Comparison of ENCODE assay signal across 19 cellular contexts in the genomic region with DNA sequence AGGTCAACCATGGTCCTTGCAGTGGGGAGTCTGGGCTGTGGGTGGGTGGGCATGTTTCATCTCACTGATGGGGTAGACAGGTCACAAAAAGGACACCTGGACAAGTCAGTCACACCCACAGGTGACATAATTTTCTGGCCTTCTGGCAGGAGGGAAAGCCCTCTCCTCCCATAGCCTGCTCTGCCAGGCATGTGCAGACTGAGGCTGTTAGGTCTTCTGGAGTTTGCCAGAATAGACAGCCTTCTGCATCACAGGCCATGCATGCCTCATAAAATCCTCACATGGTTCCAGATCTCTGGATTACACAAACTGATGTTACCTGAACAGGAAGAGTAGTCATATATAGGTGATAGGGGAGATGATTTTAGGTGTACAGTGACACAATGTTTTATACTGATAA. TPM values are rescaled to one million over a fixed set of nuclear protein-coding genes. Genes with fewer than 3 reads are reported as not detected.
DNase-seq lines count a peak whose midpoint lies in the region; ATAC-seq, FAIRE-seq and TF ChIP-seq lines count a peak whose summit lies in the region.
"Had no signal": no experiment of that assay in that cellular context is flagged by ENCODE, and none has a peak within 500 bp of the region (broad histone marks: within the 10 kb centered on the region; RNA-seq: fewer than 3 reads in every experiment).

No MANE protein-coding gene starts in this region.

- H3K36me3 ChIP-seq in HCT116 (ENCODE audit: control insufficient read depth in 1 of 2, insufficient read depth in 2 of 2, low read length in 2 of 2) (no peaks in the 10 kb centered on the region), gastroesophageal sphincter (no peaks in the 10 kb centered on the region)
- H3K36me3 ChIP-seq: SJCRH30 had no signal

- TF ChIP-seq EP300 in gastroesophageal sphincter (IDR thresholded peaks at IDR 0.05): no peak

- peak overlapping the region; percentile 84 for H3K4me2 ChIP-seq in HCT116 (ENCODE audit: low read length)
- H3K4me2 ChIP-seq: GM23338 had no signal

- intact Hi-C loops in HCT116 (cut with micrococcal nuclease): no loop called here

- H3K4me1 ChIP-seq in HCT116 (ENCODE audit: control insufficient read depth in 1 of 2, insufficient read depth in 2 of 2, low read length in 2 of 2) (peaks cover 85 to 90% of the 10 kb centered on the region in 2 experiments), gastroesophageal sphincter (peaks cover 7 to 70% (median 45%) of the 10 kb centered on the region in 3 donors)

- H3K4me3 Mint-ChIP-seq in stimulated activated effector memory CD8-positive, alpha-beta T cell treated with anti-CD3 and anti-CD28 coated beads, Interleukin-12 subunit alpha, Interleukin-12 subunit beta, amount 100 ng/mL, for 72 hours: no peak overlapping the region
- H3K4me3 Mint-ChIP-seq: activated CD4-positive, alpha-beta T cell treated with anti-CD3 and anti-CD28 coated beads for 36 hours; B cell; dendritic cell treated with granulocyte-macrophage colony-stimulating factor and Interleukin-4, amounts not matched to agents 40 ng/mL and 50 ng/mL, for 4 days; GM23338; stimulated activated naive CD8-positive, alpha-beta T cell treated with anti-CD3 and anti-CD28 coated beads, Interleukin-15, Interleukin-2, amounts not matched to agents 100 ng/mL and 50 ng/mL, for 24 hours had no signal

- peak overlapping the region; percentile 89 for H3K27ac ChIP-seq in HCT116 (ENCODE audit: low read depth, low read length)
- peak overlapping the region in 3 of 4 donors; percentile 31 to 58 (median 34) for H3K27ac ChIP-seq in gastroesophageal sphincter
- H3K27ac ChIP-seq: SJCRH30 had no signal

- TF ChIP-seq CTCF in HCT116 (IDR thresholded peaks at IDR 0.05 in 2 of 3, conservative IDR thresholded peaks at IDR 0.05 in 1 of 3; ENCODE audit: borderline replicate concordance in 1 of 3, insufficient read depth in 1 of 3, low read depth in 2 of 3, low read length in 2 of 3) (no peak), gastroesophageal sphincter (IDR thresholded peaks at IDR 0.05) (no peak)

- POLR2A ChIA-PET in HCT116 (lab: Charles Lee): no interaction called here

- FAIRE-seq in frontal cortex (lab: Jason Lieb, UNC): no peak

- H3K9me2 ChIP-seq in HCT116 (ENCODE audit: insufficient read depth): no peaks in the 10 kb centered on the region

- H3K27me3 ChIP-seq in HCT116 (ENCODE audit: insufficient read depth, low read length) (no peaks in the 10 kb centered on the region), gastroesophageal sphincter (no peaks in the 10 kb centered on the region)
- H3K27me3 ChIP-seq: SJCRH30 had no signal

- no peak for TF ChIP-seq RAD21 in HCT116 (IDR thresholded peaks at IDR 0.05; ENCODE audit: low read depth)

- peak overlapping the region in 1 of 2 experiments; percentile 34; a peak in 1 of 4 replicates for H3K4me3 ChIP-seq in HCT116 (replicated peaks in 1 of 2; ENCODE audit: low read depth in 1 of 2, low read length in 2 of 2)
- no peak overlapping the region for H3K4me3 ChIP-seq in gastroesophageal sphincter
- H3K4me3 ChIP-seq: GM23338, SJCRH30 had no signal

- peaks cover 70% of the 10 kb centered on the region for H3K4me1 Mint-ChIP-seq in stimulated activated effector memory CD8-positive, alpha-beta T cell treated with anti-CD3 and anti-CD28 coated beads, Interleukin-12 subunit alpha, Interleukin-12 subunit beta, amount 100 ng/mL, for 72 hours
- H3K4me1 Mint-ChIP-seq: B cell had no signal

- H3K79me2 ChIP-seq in HCT116 (ENCODE audit: insufficient read depth, low read length): peaks cover 25% of the 10 kb centered on the region

- TF ChIP-seq POLR2A in HCT116 (IDR thresholded peaks at IDR 0.05; ENCODE audit: borderline replicate concordance, extremely low read depth, insufficient read depth, insufficient read length) (no peak), gastroesophageal sphincter (IDR thresholded peaks at IDR 0.05) (no peak)

- H3K36me3 Mint-ChIP-seq in stimulated activated effector memory CD8-positive, alpha-beta T cell treated with anti-CD3 and anti-CD28 coated beads, Interleukin-12 subunit alpha, Interleukin-12 subunit beta, amount 100 ng/mL, for 72 hours: no peaks in the 10 kb centered on the region

- RAD21 ChIA-PET in HCT116 (lab: Charles Lee; ENCODE audit: low non-redundant PET in 1 of 2, low total read pairs in 2 of 2, uncharacterized antibody in 2 of 2, unreplicated experiment in 2 of 2): no interaction called here

- H3K9me3 ChIP-seq in HCT116 (ENCODE audit: control insufficient read depth in 1 of 2, insufficient read depth in 1 of 2, low read depth in 1 of 2, low read length in 2 of 2) (no peaks in the 10 kb centered on the region), gastroesophageal sphincter (peaks cover 0 to 9% (median 0%) of the 10 kb centered on the region in 3 donors)

- H3K9ac ChIP-seq in HCT116 (ENCODE audit: low read length): peak overlapping the region; percentile 31

- CTCF ChIA-PET in HCT116 (lab: Charles Lee): no interaction called here

- no peak overlapping the region for H2AFZ ChIP-seq in HCT116 (ENCODE audit: low read depth, low read length, poor library complexity, severe bottlenecking)
- H2AFZ ChIP-seq: GM23338 had no signal

- H4K20me1 ChIP-seq in HCT116 (ENCODE audit: insufficient read depth): no peaks in the 10 kb centered on the region

- no peak for ATAC-seq in HCT116
- ATAC-seq in gastroesophageal sphincter: no peak
- ATAC-seq in stimulated activated effector memory CD8-positive, alpha-beta T cell treated with anti-CD3 and anti-CD28 coated beads, Interleukin-12 subunit alpha, Interleukin-12 subunit beta, amount 100 ng/mL, for 72 hours: no peak
- ATAC-seq: activated CD4-positive, alpha-beta T cell treated with anti-CD3 and anti-CD28 coated beads for 36 hours had no signal

- peak overlapping the region; percentile 58 for H3K27ac Mint-ChIP-seq in stimulated activated effector memory CD8-positive, alpha-beta T cell treated with anti-CD3 and anti-CD28 coated beads, Interleukin-12 subunit alpha, Interleukin-12 subunit beta, amount 100 ng/mL, for 72 hours
- H3K27ac Mint-ChIP-seq: B cell; GM23338; stimulated activated naive CD8-positive, alpha-beta T cell treated with anti-CD3 and anti-CD28 coated beads, Interleukin-15, Interleukin-2, amounts not matched to agents 100 ng/mL and 50 ng/mL, for 24 hours had no signal

- BruUV-seq in HCT116 (replicated peaks; lab: Mats Ljungman, UMichigan): no TSS peak

- H3K9me3 Mint-ChIP-seq in stimulated activated effector memory CD8-positive, alpha-beta T cell treated with anti-CD3 and anti-CD28 coated beads, Interleukin-12 subunit alpha, Interleukin-12 subunit beta, amount 100 ng/mL, for 72 hours: no peaks in the 10 kb centered on the region
- H3K9me3 Mint-ChIP-seq: dendritic cell treated with granulocyte-macrophage colony-stimulating factor and Interleukin-4, amounts not matched to agents 40 ng/mL and 50 ng/mL, for 4 days; GM23338 had no signal

- DNase-seq in HCT116 (ENCODE audit: low read depth, low spot score) (no peak), SW480 (ENCODE audit: low spot score) (peak; percentile 59), NCI-H1694 (lab: John Stamatoyannopoulos, UW) (no peak), frontal cortex (ENCODE audit: low spot score in 2 of 2) (no peak), germinal center (ENCODE audit: low spot score) (no peak)
- no peak for DNase-seq in stimulated activated effector memory CD8-positive, alpha-beta T cell treated with anti-CD3 and anti-CD28 coated beads, Interleukin-12 subunit alpha, Interleukin-12 subunit beta, amount 100 ng/mL, for 72 hours (ENCODE audit: low spot score in 2 of 2)
- DNase-seq: activated CD4-positive, alpha-beta T cell treated with anti-CD3 and anti-CD28 coated beads for 36 hours; activated CD8-positive, alpha-beta memory T cell treated with anti-CD3 and anti-CD28 coated beads, Interleukin-2, amount 50 U/mL, for 48 hours; activated naive CD4-positive, alpha-beta T cell; DMS 273 treated with DMSO at 0.1 percent for 48 hours; NCI-H1092; NCI-H2171 treated with DMSO at 0.1 percent for 48 hours; NK-92 treated with Interleukin-12 subunit alpha and Interleukin-12 subunit beta, amount 100 ng/mL, for 24 hours; SJCRH30 had no signal

TF ChIP-seq in HCT116, 20 proteins besides CTCF, POLR2A, EP300 and RAD21:
- no peak for TF ChIP-seq ZFX (IDR thresholded peaks at IDR 0.05)

RNA-seq across cellular contexts. Expression of a gene that starts 49.1 kb away (rescaled TPM):
- total RNA-seq in HCT116 (2021; ENCODE audit: unreplicated experiment): 34.5 TPM
- polyA plus RNA-seq in HCT116 (2012): 8.3 and 11.5 TPM in 2 replicates
- 10 to 100 TPM; 15.2 to 41.7 (median 31.7) TPM for total RNA-seq in gastroesophageal sphincter
- total RNA-seq in frontal cortex: 7.3 TPM
